8 cellular contexts compared by ENCODE assay signal in the genomic region with DNA sequence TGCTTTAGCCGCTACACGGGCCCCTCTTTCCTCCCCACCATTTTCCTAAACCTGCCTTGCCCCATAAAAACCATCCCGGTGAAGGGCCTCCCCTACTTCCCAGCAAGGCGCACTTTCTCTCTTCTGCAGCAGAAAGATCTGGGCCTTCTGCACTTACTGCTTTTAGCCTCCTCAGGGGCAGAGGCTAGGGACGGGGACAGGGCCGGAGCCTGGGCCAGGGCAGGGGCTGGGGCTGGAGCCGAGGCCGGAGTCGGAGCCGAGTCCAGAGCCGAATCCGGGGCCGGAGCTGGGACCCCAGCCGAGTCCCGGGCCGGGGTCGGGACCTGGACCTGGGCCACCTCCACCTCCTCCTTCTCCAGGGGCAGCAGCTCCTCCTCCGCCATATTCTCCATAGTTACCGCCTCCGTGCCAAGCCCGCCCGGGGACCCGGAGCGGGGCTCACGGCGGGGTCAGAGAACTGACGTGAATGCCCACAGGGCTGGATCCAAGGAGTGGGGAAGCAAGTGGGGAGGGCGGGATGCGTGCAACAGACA. TPM values are rescaled to one million over a fixed set of nuclear protein-coding genes. Genes with fewer than 3 reads are reported as not detected.
DNase-seq lines count a peak whose midpoint lies in the region; ATAC-seq and TF ChIP-seq lines count a peak whose summit lies in the region.

No MANE protein-coding gene starts in this region.

- no peak overlapping the region for H3K14ac ChIP-seq in mesenchymal stem cell (ENCODE audit: low read length in 2 of 2)

- TF ChIP-seq EP300 in transverse colon (IDR thresholded peaks at IDR 0.05; ENCODE audit: low read depth) = no peak

- H3K9ac ChIP-seq in OCI-LY1 (ENCODE audit: low read length) = peak overlapping the region; percentile 90
- peak overlapping the region; percentile 94 to 97 for H3K9ac ChIP-seq in colonic mucosa (ENCODE audit: low read depth in 2 of 2, low read length in 2 of 2)
- peak overlapping the region; percentile 98 for H3K9ac ChIP-seq in mesenchymal stem cell (ENCODE audit: low read length)

- H3K18ac ChIP-seq in mesenchymal stem cell (ENCODE audit: low read depth in 1 of 2, low read length in 2 of 2) = peak overlapping the region; percentile 79 to 91

- H3K27me3 ChIP-seq in OCI-LY1 (ENCODE audit: insufficient read depth, low read length) = no peaks in the 10 kb centered on the region
- H3K27me3 ChIP-seq in colonic mucosa = no peaks in the 10 kb centered on the region
- H3K27me3 ChIP-seq in mesenchymal stem cell (ENCODE audit: control insufficient read depth in 1 of 2, insufficient read depth in 1 of 2, low read length in 2 of 2) = no peaks in the 10 kb centered on the region
- no peaks in the 10 kb centered on the region for H3K27me3 ChIP-seq in transverse colon

- peak; percentile 34 for ATAC-seq in HG02885 (IDR thresholded peaks at IDR 0.05; ENCODE audit: poor library complexity, unreplicated experiment)

- H2AFZ ChIP-seq in OCI-LY1 (ENCODE audit: low read length) = peak overlapping the region; percentile 10; the same call in 1 of the 2 replicates
- H2AFZ ChIP-seq in mesenchymal stem cell (ENCODE audit: low read depth, low read length) = peak overlapping the region; percentile 15

- H2BK15ac ChIP-seq in mesenchymal stem cell (ENCODE audit: low read depth, poor library complexity, severe bottlenecking) = peak overlapping the region; percentile 12

- H3K79me2 ChIP-seq in OCI-LY1 (ENCODE audit: insufficient read depth, low read length) = peaks cover 7% of the 10 kb centered on the region

- H3K9me2 ChIP-seq in OCI-LY1 (ENCODE audit: low read depth, low read length) = no peaks in the 10 kb centered on the region

- H2BK5ac ChIP-seq in mesenchymal stem cell (ENCODE audit: low read depth, low read length, poor library complexity, severe bottlenecking) = peak overlapping the region; percentile 33

- H3K36me3 ChIP-seq in OCI-LY1 (ENCODE audit: insufficient read depth, low read length) (peaks cover 2% of the 10 kb centered on the region; the same call in 1 of the 2 replicates), colonic mucosa (no peaks in the 10 kb centered on the region), mesenchymal stem cell (ENCODE audit: control insufficient read depth in 1 of 2, insufficient read depth in 2 of 2, low read depth in 1 of 2, low read length in 2 of 2) (peaks cover 0 to 9% of the 10 kb centered on the region in 2 experiments), transverse colon (no peaks in the 10 kb centered on the region)

- H3K4me2 ChIP-seq in OCI-LY1 (ENCODE audit: low read length) = peak overlapping the region; percentile 92
- peak overlapping the region; percentile 48 for H3K4me2 ChIP-seq in mesenchymal stem cell (ENCODE audit: low read length, poor library complexity, severe bottlenecking)

- H3K79me1 ChIP-seq in mesenchymal stem cell (replicated peaks; ENCODE audit: low read length, poor library complexity, severe bottlenecking) = peaks cover 9% of the 10 kb centered on the region

- TF ChIP-seq POLR2A in transverse colon (IDR thresholded peaks at IDR 0.05) = no peak

- peak; percentile 11 for DNase-seq in stimulated activated CD8-positive, alpha-beta memory T cell treated with anti-CD3 and anti-CD28 coated beads, Interleukin-15, amount 100 ng/mL, for 24 hours (ENCODE audit: low read depth)
- no peak for DNase-seq in stimulated activated CD8-positive, alpha-beta memory T cell treated with anti-CD3 and anti-CD28 coated beads, Interleukin-4, amount 100 ng/mL, for 48 hours
- no peak for DNase-seq in colonic mucosa
- peak; percentile 63 for DNase-seq in mesenchymal stem cell
- no peak for DNase-seq in transverse colon
- no peak for DNase-seq in NCI-H1436 treated with DMSO at 0.1 percent for 48 hours (lab: John Stamatoyannopoulos, UW)

- no peak overlapping the region for H2AK5ac ChIP-seq in mesenchymal stem cell (ENCODE audit: low read length, severe bottlenecking)

- H4K8ac ChIP-seq in mesenchymal stem cell (ENCODE audit: low read length) = peak overlapping the region; percentile 91

- H3K4me1 ChIP-seq in OCI-LY1 (ENCODE audit: insufficient read depth, low read length, severe bottlenecking) (peaks cover 22% of the 10 kb centered on the region), colonic mucosa (no peaks in the 10 kb centered on the region), mesenchymal stem cell (ENCODE audit: control insufficient read depth, insufficient read depth, low read depth, low read length) (peaks cover 1% of the 10 kb centered on the region), transverse colon (peaks cover 6 to 30% (median 18%) of the 10 kb centered on the region in 4 donors)

- intact Hi-C loops in colonic mucosa (cut with DNase I) (loop anchor here (10.0 kb wide), 1 partner anchor 112 kb away; the partner anchor contains the start of gene RNF2), transverse colon (cut with DNase I; ENCODE audit: low total_unique reads) (no loop called here)

- no peak overlapping the region for H4K91ac ChIP-seq in mesenchymal stem cell (ENCODE audit: low read length)

- peak overlapping the region in 1 of 2 experiments; percentile 40 for H2BK12ac ChIP-seq in mesenchymal stem cell (ENCODE audit: low read length in 2 of 2)

- under 1% methylated on average over 26 of the region's 29 CpGs for WGBS in mesenchymal stem cell
- WGBS in transverse colon (ENCODE audit: low coverage in 1 of 2), 2 donors = 1 to 2% methylated on average over 13 to 29 of the region's 29 CpGs

- no peak for TF ChIP-seq CTCF in OCI-LY1 (IDR thresholded peaks at IDR 0.05; ENCODE audit: low read length)
- TF ChIP-seq CTCF in colonic mucosa (IDR thresholded peaks at IDR 0.05) = no peak
- TF ChIP-seq CTCF in transverse colon (IDR thresholded peaks at IDR 0.05) = no peak

- H3K9me3 ChIP-seq in OCI-LY1 (ENCODE audit: low read length) = no peaks in the 10 kb centered on the region
- no peaks in the 10 kb centered on the region for H3K9me3 ChIP-seq in colonic mucosa
- no peaks in the 10 kb centered on the region for H3K9me3 ChIP-seq in mesenchymal stem cell (ENCODE audit: control insufficient read depth, low read length)
- H3K9me3 ChIP-seq in transverse colon = no peaks in the 10 kb centered on the region

- H3K27ac ChIP-seq in OCI-LY1 (ENCODE audit: low read depth, low read length, poor library complexity, severe bottlenecking) = peak overlapping the region; percentile 44
- H3K27ac ChIP-seq in colonic mucosa = peak overlapping the region; percentile 97
- peak overlapping the region; percentile 94 for H3K27ac ChIP-seq in mesenchymal stem cell (ENCODE audit: low read length, poor library complexity, severe bottlenecking)
- H3K27ac ChIP-seq in transverse colon = peak overlapping the region; percentile 97 to 100 (median 98)

- H3K4me3 ChIP-seq in OCI-LY1 (ENCODE audit: low read depth, low read length, poor library complexity, severe bottlenecking) (peak overlapping the region; percentile 89), colonic mucosa (peak overlapping the region; percentile 77), mesenchymal stem cell (ENCODE audit: insufficient read depth in 1 of 2, low read depth in 1 of 2, low read length in 2 of 2) (peak overlapping the region; percentile 76 to 86), transverse colon (peak overlapping the region; percentile 70 to 95 (median 84))

- peak overlapping the region; percentile 29 for H2BK120ac ChIP-seq in mesenchymal stem cell (ENCODE audit: low read depth, low read length)

- H4K20me1 ChIP-seq in OCI-LY1 (ENCODE audit: insufficient read depth, low read length) = no peaks in the 10 kb centered on the region

- no peak overlapping the region for H3K23ac ChIP-seq in mesenchymal stem cell (ENCODE audit: low read length in 2 of 2)

- H3F3A ChIP-seq in OCI-LY1 (ENCODE audit: insufficient read depth, low read length) = no peaks in the 10 kb centered on the region

- in situ Hi-C loops in transverse colon (cut with MboI; ENCODE audit: low pct_ligation_motif_present in 1 of 4, low pct_unique_long_range_greater_than_20kb in 1 of 4, low sequenced_read_pairs in 3 of 4) = loop anchor here (10.0 to 25.0 kb wide), 3 partner anchors 158 to 369 kb away; partner anchors contain the start of gene IVNS1ABP (in 1 of the 4)

- H3K4ac ChIP-seq in mesenchymal stem cell (ENCODE audit: low read depth in 1 of 2, low read length in 2 of 2) = peak overlapping the region; percentile 3 to 56

RNA-seq across cellular contexts. Expression of gene TRMT1L, which starts 0.4 kb away (rescaled TPM):
- 10 to 100 TPM; 14.8 to 20.1 TPM for total RNA-seq in colonic mucosa
- polyA plus RNA-seq in mesenchymal stem cell (2013, experiment 1 of 2) = 8.9 TPM
- 9.3 TPM for polyA plus RNA-seq in mesenchymal stem cell (2013, experiment 2 of 2)
- 10 to 100 TPM; 18.3 to 67.7 (median 20.9) TPM for total RNA-seq in transverse colon

RNA-seq across cellular contexts. Expression of gene SWT1, which starts 0.6 kb away (rescaled TPM):
- total RNA-seq in colonic mucosa (1 to 10 TPM; 3.4 to 5.7 TPM), transverse colon (10 to 100 TPM in 2 of 4 donors, 1 to 10 TPM in 2; 2.8 to 12.3 (median 10.1) TPM)
- 3.3 TPM for polyA plus RNA-seq in mesenchymal stem cell (2013, experiment 1 of 2)
- 3.4 TPM for polyA plus RNA-seq in mesenchymal stem cell (2013, experiment 2 of 2)

Comparison
In these comparisons a context has a peak if more than half of its experiments do, and no peak if none do; other contexts are left out.
1. DNase-seq: peak in stimulated activated CD8-positive, alpha-beta memory T cell treated with anti-CD3 and anti-CD28 coated beads, Interleukin-15, amount 100 ng/mL, for 24 hours (single experiment) and mesenchymal stem cell (single experiment); none in stimulated activated CD8-positive, alpha-beta memory T cell treated with anti-CD3 and anti-CD28 coated beads, Interleukin-4, amount 100 ng/mL, for 48 hours (single experiment), colonic mucosa (single experiment), transverse colon (single experiment) and NCI-H1436 treated with DMSO at 0.1 percent for 48 hours (single experiment).
2. H3K27ac ChIP-seq: peak in every context shown above with its lines; median percentile 98 in transverse colon; 97 in colonic mucosa; 94 in mesenchymal stem cell; 44 in OCI-LY1.
3. Peak in every context shown above with its lines, with median percentiles within 50 percentile points of each other: H3K4me3 ChIP-seq and H3K9ac ChIP-seq.